ENCODE assay signal across 15 cellular contexts in the genomic region with DNA sequence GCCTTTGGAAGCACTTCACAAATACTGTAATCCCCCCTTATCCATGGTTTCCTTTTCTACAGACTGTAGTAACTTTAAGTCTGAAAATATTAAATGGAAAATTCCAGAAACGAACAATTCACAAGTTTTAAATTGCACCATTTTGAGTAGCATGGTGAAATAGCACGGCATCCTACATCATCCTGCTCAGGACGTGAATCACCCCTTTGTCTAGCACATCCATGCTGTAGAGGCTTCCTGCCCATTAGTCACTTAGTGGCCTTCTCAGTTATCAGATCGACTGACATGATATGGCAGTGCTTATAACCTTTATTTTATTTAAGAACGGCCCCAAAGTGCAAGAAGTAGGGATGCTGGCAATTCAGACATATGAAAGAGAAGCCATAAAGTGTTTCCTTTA.
DNase-seq lines count a peak whose midpoint lies in the region; ATAC-seq lines count a peak whose summit lies in the region.
"Had no signal": no experiment of that assay in that cellular context is flagged by ENCODE, and none has a peak within 500 bp of the region (broad histone marks: within the 10 kb centered on the region; RNA-seq: fewer than 3 reads in every experiment).

No MANE protein-coding gene starts in this region.

- H3K27ac ChIP-seq in mesendoderm (ENCODE audit: low read depth, low read length): no peak overlapping the region
- H3K27ac ChIP-seq: WERI-Rb-1 had no signal

- H3K4me3 ChIP-seq in mesendoderm (ENCODE audit: low read length): no peak overlapping the region

- ATAC-seq in HG02970 (IDR thresholded peaks at IDR 0.05; ENCODE audit: low FRiP score, unreplicated experiment) (no peak), GM19395 (IDR thresholded peaks at IDR 0.05; ENCODE audit: unreplicated experiment) (no peak), HG02798 (IDR thresholded peaks at IDR 0.05; ENCODE audit: poor library complexity, unreplicated experiment) (no peak)

- H4K5ac ChIP-seq in mesendoderm (ENCODE audit: low read length): no peak overlapping the region

- H3K9ac ChIP-seq in mesendoderm (ENCODE audit: low read length): no peak overlapping the region

- peak; percentile 65 for DNase-seq in COLO829 (ENCODE audit: low spot score)
- DNase-seq in NCI-H460 (ENCODE audit: extremely low read depth, low read depth): peak; percentile 57
- peak; percentile 8 for DNase-seq in ecto neural progenitor cell (ENCODE audit: low spot score)
- DNase-seq in mesendoderm: peak; percentile 87
- DNase-seq in head of caudate nucleus: no peak
- DNase-seq: activated naive CD4-positive, alpha-beta T cell; DMS53; effector memory CD4-positive, alpha-beta T cell; kidney; NCI-H2029 treated with DMSO at 0.1 percent for 48 hours; stimulated activated CD4-positive, alpha-beta T cell treated with anti-CD3 and anti-CD28 coated beads, Interleukin-2, amount 100 ng/mL, for 48 hours; WERI-Rb-1 had no signal

- no peaks in the 10 kb centered on the region for H3K79me1 ChIP-seq in mesendoderm (ENCODE audit: low read length)

- no peaks in the 10 kb centered on the region for H3K27me3 ChIP-seq in mesendoderm (ENCODE audit: insufficient read depth, low read length, poor library complexity)

- no peak overlapping the region for H2BK5ac ChIP-seq in mesendoderm (ENCODE audit: low read length)

- no peak overlapping the region for H3K56ac ChIP-seq in mesendoderm (ENCODE audit: low read length)

- H3K79me2 ChIP-seq in mesendoderm (ENCODE audit: control insufficient read depth, insufficient read depth, low read length): no peaks in the 10 kb centered on the region

- no peak overlapping the region for H2AK5ac ChIP-seq in mesendoderm (ENCODE audit: low read length)

- H2BK15ac ChIP-seq in mesendoderm (replicated peaks; ENCODE audit: low read depth): no peak overlapping the region

- no peak overlapping the region for H2BK120ac ChIP-seq in mesendoderm (ENCODE audit: low read depth, low read length)

- H3K18ac ChIP-seq in mesendoderm (ENCODE audit: low read length): no peak overlapping the region

- no peak overlapping the region for H3K4me2 ChIP-seq in mesendoderm (ENCODE audit: low read length)

- H4K8ac ChIP-seq in mesendoderm (ENCODE audit: low read depth, low read length): no peak overlapping the region

- H3K23ac ChIP-seq in mesendoderm (ENCODE audit: low read length): no peak overlapping the region

- H3K36me3 ChIP-seq in mesendoderm (ENCODE audit: control insufficient read depth, insufficient read depth, low read length): no peaks in the 10 kb centered on the region
- H3K36me3 ChIP-seq: WERI-Rb-1 had no signal

- WGBS in mesendoderm (ENCODE audit: extremely low coverage, insufficient coverage, low lambda C conversion rate): no CpG with 5 or more reads among the region's 5 CpGs

- intact Hi-C loops in head of caudate nucleus (cut with DNase I): no loop called here

- H3K4me1 ChIP-seq in mesendoderm (ENCODE audit: control insufficient read depth, low read depth, low read length): no peaks in the 10 kb centered on the region

- H3K4ac ChIP-seq in mesendoderm (ENCODE audit: low read depth, low read length): no peak overlapping the region

Comparison
In these comparisons a context has a peak if more than half of its experiments do, and no peak if none do; other contexts are left out.
1. DNase-seq: peak in COLO829 (single experiment), NCI-H460 (single experiment), ecto neural progenitor cell (single experiment) and mesendoderm (single experiment); none in head of caudate nucleus (0 of 42).